ENCODE assay signal across 8 cellular contexts in the genomic region with DNA sequence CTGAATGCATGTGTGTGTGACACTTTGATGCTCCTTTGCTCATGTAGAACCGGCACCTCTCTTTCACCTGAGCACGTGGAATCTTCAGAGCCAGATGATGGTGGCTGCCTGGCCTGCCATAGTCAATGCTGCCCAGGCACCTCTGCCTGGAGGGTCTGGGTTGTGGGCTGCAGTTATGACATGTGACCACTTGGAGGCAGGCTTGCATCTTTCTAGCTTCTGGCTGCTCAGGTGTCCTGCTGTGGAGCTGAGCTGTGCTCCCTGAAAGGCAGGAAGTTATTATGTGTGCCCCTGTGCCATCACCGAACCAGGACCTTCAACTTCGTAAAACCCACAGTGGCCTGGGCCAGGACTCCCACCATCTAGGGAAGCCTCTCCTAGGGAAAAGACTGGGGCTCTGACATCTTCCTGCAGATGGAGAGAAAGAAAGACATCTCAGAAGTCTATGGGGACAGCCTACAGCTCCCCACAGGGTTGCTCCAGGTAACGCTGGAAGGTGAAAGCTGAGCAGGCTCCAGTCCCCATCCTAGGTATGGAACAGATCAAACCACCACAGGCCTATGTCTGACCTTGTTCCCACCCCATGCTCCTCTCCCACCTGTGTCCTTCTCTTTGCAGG. TPM values are rescaled to one million over a fixed set of nuclear protein-coding genes. Genes with fewer than 3 reads are reported as not detected.
A peak's percentile ranks its signal among the peaks of the same experiment; 100 is the strongest.
DNase-seq lines count a peak whose midpoint lies in the region; ATAC-seq and TF ChIP-seq lines count a peak whose summit lies in the region.

No MANE protein-coding gene starts in this region.

- H3K4me3 Mint-ChIP-seq in activated T-helper 1 cell treated with anti-CD3 and anti-CD28 coated beads, Interleukin-12 subunit alpha, Interleukin-12 subunit beta, Interleukin-2, Interleukin-4 antibody, amounts not matched to agents 30 ng/mL and 10 ng/mL and 1 ng/mL, durations not matched to agents 14 hours and 24 hours and 36 hours: no peak overlapping the region

- H3K4me3 ChIP-seq in KMS-11 (IDR thresholded peaks at IDR 0.05; ENCODE audit: insufficient read depth, low read depth, low read length): no peak overlapping the region
- H3K4me3 ChIP-seq in fibroblast of villous mesenchyme (ENCODE audit: low read depth, low read length): no peak overlapping the region
- no peak overlapping the region for H3K4me3 ChIP-seq in osteoblast (ENCODE audit: insufficient read depth, low read length)
- no peak overlapping the region for H3K4me3 ChIP-seq in transverse colon

- intact Hi-C loops in activated T-helper 1 cell treated with anti-CD3 and anti-CD28 coated beads, Interleukin-12 subunit alpha, Interleukin-12 subunit beta, Interleukin-2, Interleukin-4 antibody, amounts not matched to agents 30 ng/mL and 10 ng/mL and 1 ng/mL, durations not matched to agents 14 hours and 24 hours and 36 hours (cut with micrococcal nuclease): loop anchor here (1.0 to 5.0 kb wide), 6 partner anchors 31 to 188 kb away; no protein-coding TSS in a partner anchor
- intact Hi-C loops in transverse colon (cut with DNase I; ENCODE audit: low total_unique reads): no loop called here

- no peaks in the 10 kb centered on the region for H3K27me3 Mint-ChIP-seq in activated T-helper 1 cell treated with anti-CD3 and anti-CD28 coated beads, Interleukin-12 subunit alpha, Interleukin-12 subunit beta, Interleukin-2, Interleukin-4 antibody, amounts not matched to agents 30 ng/mL and 10 ng/mL and 1 ng/mL, durations not matched to agents 14 hours and 24 hours and 36 hours (ENCODE audit: insufficient read depth)

- ATAC-seq in GM21737 (IDR thresholded peaks at IDR 0.05; ENCODE audit: unreplicated experiment): peak; percentile 73

- H3K9me3 Mint-ChIP-seq in activated T-helper 1 cell treated with anti-CD3 and anti-CD28 coated beads, Interleukin-12 subunit alpha, Interleukin-12 subunit beta, Interleukin-2, Interleukin-4 antibody, amounts not matched to agents 30 ng/mL and 10 ng/mL and 1 ng/mL, durations not matched to agents 14 hours and 24 hours and 36 hours: no peaks in the 10 kb centered on the region

- DNase-seq in Daoy (ENCODE audit: low read depth) (peak; percentile 83), RPMI7951 (ENCODE audit: low read depth) (peak; percentile 75), fibroblast of villous mesenchyme (ENCODE audit: low read depth) (peak; percentile 71), osteoblast (ENCODE audit: insufficient read length, low spot score, missing footprints) (peak; percentile 96), transverse colon (peak; percentile 83)
- DNase-seq in activated T-helper 1 cell treated with anti-CD3 and anti-CD28 coated beads, Interleukin-12 subunit alpha, Interleukin-12 subunit beta, Interleukin-2, Interleukin-4 antibody, amounts not matched to agents 30 ng/mL and 10 ng/mL and 1 ng/mL, durations not matched to agents 14 hours and 24 hours and 36 hours (ENCODE audit: low spot score): peak; percentile 63

- WGBS in transverse colon (ENCODE audit: low coverage in 1 of 2), 2 donors: 17 to 24% methylated on average over 2 to 5 of the region's 5 CpGs

- H3K4me1 ChIP-seq in KMS-11 (ENCODE audit: low read depth, poor library complexity, severe bottlenecking) (no peaks in the 10 kb centered on the region), osteoblast (ENCODE audit: insufficient read depth, low read length) (peaks cover 10% of the 10 kb centered on the region), transverse colon (peaks cover 0 to 11% (median 5%) of the 10 kb centered on the region in 4 donors)

- H3K27ac ChIP-seq in KMS-11 (no peak overlapping the region), osteoblast (ENCODE audit: low read depth, low read length) (no peak overlapping the region), transverse colon (no peak overlapping the region)

- H3K4me2 ChIP-seq in KMS-11: no peak overlapping the region
- H3K4me2 ChIP-seq in osteoblast (ENCODE audit: insufficient read depth, low read length): no peak overlapping the region

- peaks cover 14% of the 10 kb centered on the region for H3K4me1 Mint-ChIP-seq in activated T-helper 1 cell treated with anti-CD3 and anti-CD28 coated beads, Interleukin-12 subunit alpha, Interleukin-12 subunit beta, Interleukin-2, Interleukin-4 antibody, amounts not matched to agents 30 ng/mL and 10 ng/mL and 1 ng/mL, durations not matched to agents 14 hours and 24 hours and 36 hours (ENCODE audit: low read depth)

- H3K9me3 ChIP-seq in osteoblast (ENCODE audit: low read depth, low read length): no peaks in the 10 kb centered on the region
- no peaks in the 10 kb centered on the region for H3K9me3 ChIP-seq in transverse colon

- peak overlapping the region; percentile 23 for H3K27ac Mint-ChIP-seq in activated T-helper 1 cell treated with anti-CD3 and anti-CD28 coated beads, Interleukin-12 subunit alpha, Interleukin-12 subunit beta, Interleukin-2, Interleukin-4 antibody, amounts not matched to agents 30 ng/mL and 10 ng/mL and 1 ng/mL, durations not matched to agents 14 hours and 24 hours and 36 hours

- H3K79me2 ChIP-seq in KMS-11 (ENCODE audit: insufficient read depth, low read depth): no peaks in the 10 kb centered on the region
- no peaks in the 10 kb centered on the region for H3K79me2 ChIP-seq in osteoblast (ENCODE audit: insufficient read depth, low read length)

- no peaks in the 10 kb centered on the region for H3K27me3 ChIP-seq in KMS-11 (ENCODE audit: insufficient read depth, low read depth)
- no peaks in the 10 kb centered on the region for H3K27me3 ChIP-seq in osteoblast (ENCODE audit: insufficient read depth, low read length)
- no peaks in the 10 kb centered on the region for H3K27me3 ChIP-seq in transverse colon

- no peak for TF ChIP-seq EP300 in transverse colon (IDR thresholded peaks at IDR 0.05; ENCODE audit: low read depth)

- TF ChIP-seq CTCF in KMS-11 (conservative IDR thresholded peaks at IDR 0.05; ENCODE audit: low read depth, low read length) (peak; percentile 66), fibroblast of villous mesenchyme (IDR thresholded peaks at IDR 0.05; ENCODE audit: insufficient read depth, low read depth, low read length) (peak; percentile 96), osteoblast (IDR thresholded peaks at IDR 0.05; ENCODE audit: extremely low read depth, low read depth, low read length) (peak; percentile 92), transverse colon (IDR thresholded peaks at IDR 0.05) (peak; percentile 68 to 90 (median 81))

- no peak for TF ChIP-seq POLR2A in transverse colon (IDR thresholded peaks at IDR 0.05)

- no peak overlapping the region for H2AFZ ChIP-seq in KMS-11 (ENCODE audit: low read depth)
- H2AFZ ChIP-seq in osteoblast (ENCODE audit: low read length): no peak overlapping the region

- peaks cover 27% of the 10 kb centered on the region for H3K36me3 Mint-ChIP-seq in activated T-helper 1 cell treated with anti-CD3 and anti-CD28 coated beads, Interleukin-12 subunit alpha, Interleukin-12 subunit beta, Interleukin-2, Interleukin-4 antibody, amounts not matched to agents 30 ng/mL and 10 ng/mL and 1 ng/mL, durations not matched to agents 14 hours and 24 hours and 36 hours (ENCODE audit: low read depth)

- H4K20me1 ChIP-seq in KMS-11 (ENCODE audit: insufficient read depth) (no peaks in the 10 kb centered on the region), osteoblast (ENCODE audit: insufficient read depth, low read length) (no peaks in the 10 kb centered on the region)

- no peak overlapping the region for H3K9ac ChIP-seq in KMS-11

- in situ Hi-C loops in transverse colon (cut with MboI; ENCODE audit: low pct_ligation_motif_present in 1 of 4, low pct_unique_long_range_greater_than_20kb in 1 of 4, low sequenced_read_pairs in 3 of 4): no loop called here

- no peaks in the 10 kb centered on the region for H3K36me3 ChIP-seq in KMS-11 (ENCODE audit: insufficient read depth)
- H3K36me3 ChIP-seq in osteoblast (ENCODE audit: insufficient read depth, low read length): no peaks in the 10 kb centered on the region
- no peaks in the 10 kb centered on the region for H3K36me3 ChIP-seq in transverse colon

RNA-seq across cellular contexts. Expression of gene PSD4, which starts 30.2 kb away (rescaled TPM):
- total RNA-seq in Daoy (2014; rRNA removed; shearing (Covaris generic)): 7.5 and 13.3 TPM in 2 replicates
- 2.5 and 5.9 TPM in 2 replicates for total RNA-seq in RPMI7951 (2014; rRNA removed; shearing (Covaris generic))
- 249 and 257 TPM in 2 replicates for total RNA-seq in activated T-helper 1 cell treated with anti-CD3 and anti-CD28 coated beads, Interleukin-12 subunit alpha, Interleukin-12 subunit beta, Interleukin-2, Interleukin-4 antibody, amounts not matched to agents 30 ng/mL and 10 ng/mL and 1 ng/mL, durations not matched to agents 14 hours and 24 hours and 36 hours
- total RNA-seq in fibroblast of villous mesenchyme: 2.9 and 4.7 TPM in 2 replicates
- total RNA-seq in osteoblast: 1.2 and 1.8 TPM in 2 replicates
- 100 to 1,000 TPM in 1 of 4 donors, 10 to 100 TPM in 3; 48.2 to 193 (median 87.4) TPM for total RNA-seq in transverse colon
